In genomic region chr16:71288890-71289731, GRCh38 we compare ENCODE assay signal across 8 cellular contexts. TPM values are rescaled to one million over a fixed set of nuclear protein-coding genes. Genes with fewer than 3 reads are reported as not detected.
DNase-seq lines count a peak whose midpoint lies in the region; ATAC-seq and TF ChIP-seq lines count a peak whose summit lies in the region.

Gene CMTR2 (minus strand): TSS chr16:71289402. CDS start chr16:71285920, 3,482 bp downstream.

- TF ChIP-seq POLR2A in GM15510 (IDR thresholded peaks at IDR 0.05; ENCODE audit: borderline replicate concordance, extremely low read depth, insufficient read length) (peak; percentile 96), uterus (IDR thresholded peaks at IDR 0.05) (peak in 1 of 2 donors; percentile 84)

- peaks cover 0 to 13% of the 10 kb centered on the region in 2 donors for H3K4me1 ChIP-seq in right atrium auricular region
- H3K4me1 ChIP-seq in uterus: no peaks in the 10 kb centered on the region

- H3K4me1 Mint-ChIP-seq in T-helper 17 cell: peaks cover 13% of the 10 kb centered on the region

- peak within 1 kb of the TSS; percentile 90 for H3K4me3 Mint-ChIP-seq in T-helper 17 cell

- H3K27me3 ChIP-seq in right atrium auricular region (no peaks in the 10 kb centered on the region), uterus (no peaks in the 10 kb centered on the region)

- TF ChIP-seq CTCF in right atrium auricular region (IDR thresholded peaks at IDR 0.05): peak in 1 of 2 donors; percentile 49
- peak in 3 of 4 experiments; percentile 10 to 29 (median 16) for TF ChIP-seq CTCF in uterus (IDR thresholded peaks at IDR 0.05)

- peaks cover 5% of the 10 kb centered on the region for H3K36me3 Mint-ChIP-seq in T-helper 17 cell (ENCODE audit: low read depth)

- ATAC-seq in HG02885 (IDR thresholded peaks at IDR 0.05; ENCODE audit: poor library complexity, unreplicated experiment) (peak; percentile 95), T-helper 17 cell (peak; percentile 96)

- H3K27ac ChIP-seq in angular gyrus (ENCODE audit: low read depth, low read length) (peak within 1 kb of the TSS; percentile 55), right atrium auricular region (peak within 1 kb of the TSS; percentile 89 to 90), uterus (peak within 1 kb of the TSS; percentile 76 to 89)

- peaks cover 24% of the 10 kb centered on the region for H3K27me3 Mint-ChIP-seq in T-helper 17 cell

- peak within 1 kb of the TSS; percentile 72 to 81 for H3K4me3 ChIP-seq in right atrium auricular region
- peak within 1 kb of the TSS; percentile 70 to 78 for H3K4me3 ChIP-seq in uterus

- no peaks in the 10 kb centered on the region for H3K9me3 ChIP-seq in T-helper 17 cell (ENCODE audit: control insufficient read depth, low read length, poor library complexity, severe bottlenecking)
- H3K9me3 ChIP-seq in right atrium auricular region: no peaks in the 10 kb centered on the region
- no peaks in the 10 kb centered on the region for H3K9me3 ChIP-seq in uterus

- intact Hi-C loops in uterus (cut with DNase I; ENCODE audit: low total_unique reads): no loop called here

- peak within 1 kb of the TSS; percentile 86 for H3K27ac Mint-ChIP-seq in T-helper 17 cell

- DNase-seq in NCI-H1694 treated with DMSO at 0.1 percent for 48 hours (lab: John Stamatoyannopoulos, UW): peak; percentile 94
- peak; percentile 76 to 77 (median 76) for DNase-seq in T-helper 17 cell
- DNase-seq in right atrium auricular region (ENCODE audit: low spot score): peak; percentile 95
- DNase-seq in pulmonary artery endothelial cell (ENCODE audit: low read depth, low spot score): peak; percentile 86
- DNase-seq in uterus: peak; percentile 92 to 93

- peaks cover 24% of the 10 kb centered on the region for H3K36me3 ChIP-seq in right atrium auricular region
- H3K36me3 ChIP-seq in uterus: no peaks in the 10 kb centered on the region

RNA-seq across cellular contexts. Expression of gene CMTR2, which starts in this region (rescaled TPM):
- 10 to 100 TPM in 1 of 2 donors, 1 to 10 TPM in 1; 8.4 to 10.4 TPM for total RNA-seq in T-helper 17 cell
- 10 to 100 TPM; 12.5 to 16.5 TPM for total RNA-seq in right atrium auricular region
- 24.8 and 28.8 TPM in 2 replicates for total RNA-seq in pulmonary artery endothelial cell
- total RNA-seq in uterus: 10 to 100 TPM; 12.0 to 79.6 (median 14.0) TPM

Comparison
In these comparisons a context has a peak if more than half of its experiments do, and no peak if none do; other contexts are left out.
1. Peak in every context shown above with its lines: DNase-seq, ATAC-seq, H3K4me3 ChIP-seq and H3K27ac ChIP-seq.